ENCODE assay signal across 8 cellular contexts in genomic region chr20:17510548-17510947, GRCh38. TPM values are rescaled to one million over a fixed set of nuclear protein-coding genes. Genes with fewer than 3 reads are reported as not detected.
"Had no signal": no experiment of that assay in that cellular context is flagged by ENCODE, and none has a peak within 500 bp of the region (broad histone marks: within the 10 kb centered on the region; RNA-seq: fewer than 3 reads in every experiment).

No MANE protein-coding gene starts in this region.

- H3K4me3 Mint-ChIP-seq: IgD-negative memory B cell had no signal

- H3K9me3 ChIP-seq: HAP-1 had no signal

- ATAC-seq: HepG2 had no signal

- H3K27ac Mint-ChIP-seq: IgD-negative memory B cell had no signal

- DNase-seq: GM23248, GOT3, H7, KBM-7 had no signal

- H3K4me1 ChIP-seq: HAP-1 had no signal

- H3K4me3 ChIP-seq: GM23248, HAP-1 had no signal

- H3K9me3 Mint-ChIP-seq: IgD-negative memory B cell had no signal

- H3K27ac ChIP-seq: GM23248, HL-60 had no signal

- H3K36me3 ChIP-seq: HAP-1 had no signal

- H3K36me3 Mint-ChIP-seq: IgD-negative memory B cell had no signal

RNA-seq across cellular contexts. Expression of gene BFSP1, which starts 20.6 kb away (rescaled TPM):
- polyA plus RNA-seq: IgD-negative memory B cell had no signal
